In genomic region chr9:94859891-94860290, GRCh38 we compare ENCODE assay signal across 20 cellular contexts.
DNase-seq lines count a peak whose midpoint lies in the region; ATAC-seq, FAIRE-seq and TF ChIP-seq lines count a peak whose summit lies in the region.
"Had no signal": no experiment of that assay in that cellular context is flagged by ENCODE, and none has a peak within 500 bp of the region (broad histone marks: within the 10 kb centered on the region; RNA-seq: fewer than 3 reads in every experiment).

No MANE protein-coding gene starts in this region.

- CTCF ChIA-PET in A549 (lab: Yijun Ruan, JAX) (interaction anchor here (1.5 kb wide), 1 partner anchor 75 kb away, joined by 3 read pairs; no protein-coding TSS in a partner anchor), Panc1 (lab: Charles Lee) (no interaction called here)

- H3K9me3 ChIP-seq in A549 = 0 out of 3 replicates have a peak, but pooled peaks cover 8% of the 10 kb centered on the region
- H3K9me3 ChIP-seq in BLaER1 = peaks cover 10% of the 10 kb centered on the region
- H3K9me3 ChIP-seq in Panc1 (ENCODE audit: control insufficient read depth, insufficient read depth, low read depth, low read length) = no peaks in the 10 kb centered on the region
- H3K9me3 ChIP-seq: prostate gland, SK-N-SH had no signal

- H3K4me3 Mint-ChIP-seq in memory B cell = peak overlapping the region; percentile 1
- H3K4me3 Mint-ChIP-seq: endodermal cell, nephron progenitor cell had no signal

- H3K4me1 ChIP-seq in A549 = peaks cover 34% of the 10 kb centered on the region
- H3K4me1 ChIP-seq in BLaER1 = peaks cover 71% of the 10 kb centered on the region
- peaks cover 5% of the 10 kb centered on the region for H3K4me1 ChIP-seq in Panc1 (ENCODE audit: control insufficient read depth, insufficient read depth, low read length)
- H3K4me1 ChIP-seq: prostate gland had no signal

- H3K27me3 ChIP-seq in BLaER1 (no peaks in the 10 kb centered on the region), Panc1 (ENCODE audit: control insufficient read depth, insufficient read depth, low read length) (no peaks in the 10 kb centered on the region), H7 (ENCODE audit: control insufficient read depth, insufficient read depth, low read length) (no peaks in the 10 kb centered on the region)

- no TSS peak for BruUV-seq in Panc1 (replicated peaks; lab: Mats Ljungman, UMichigan)

- no peak overlapping the region for H3K4me3 ChIP-seq in A549
- H3K4me3 ChIP-seq in BLaER1 = no peak overlapping the region
- H3K4me3 ChIP-seq in Panc1 (ENCODE audit: low read depth in 2 of 2, low read length in 2 of 2) = no peak overlapping the region
- H3K4me3 ChIP-seq in H7 (ENCODE audit: insufficient read depth, low read depth, low read length) = no peak overlapping the region
- H3K4me3 ChIP-seq: prostate gland had no signal

- H3K36me3 ChIP-seq in BLaER1 (no peaks in the 10 kb centered on the region; the same call in 1 of the 2 replicates), Panc1 (ENCODE audit: control insufficient read depth, insufficient read depth, low read length) (no peaks in the 10 kb centered on the region), H7 (replicated peaks; ENCODE audit: control insufficient read depth, insufficient read depth, low read length) (no peaks in the 10 kb centered on the region)
- H3K36me3 ChIP-seq: prostate gland had no signal

- H4K20me1 ChIP-seq in BLaER1 = no peaks in the 10 kb centered on the region; the same call in 1 of the 2 replicates

- no peak for TF ChIP-seq POLR2A in A549 (IDR thresholded peaks at IDR 0.05; ENCODE audit: low read length)

- TF ChIP-seq CTCF in A549 (IDR thresholded peaks at IDR 0.05) (no peak), Panc1 (IDR thresholded peaks at IDR 0.05) (no peak)

- no peak for ATAC-seq in A549
- no peak for ATAC-seq in Panc1
- ATAC-seq in memory B cell (ENCODE audit: low read depth) = no peak

- H3K9ac ChIP-seq in BLaER1 = peak overlapping the region; percentile 68; the same call in 1 of the 2 replicates
- H3K9ac ChIP-seq: SK-N-SH had no signal

- intact Hi-C loops in Panc1 (cut with micrococcal nuclease; ENCODE audit: unreplicated experiment) = no loop called here

- no peaks in the 10 kb centered on the region for H3K27me3 Mint-ChIP-seq in memory B cell

- peaks cover 3% of the 10 kb centered on the region for H3K9me3 Mint-ChIP-seq in memory B cell
- H3K9me3 Mint-ChIP-seq: endodermal cell had no signal

- H3K27ac ChIP-seq in A549 (peak overlapping the region; percentile 75 to 84; a peak in 5 of 6 replicates), BLaER1 (peak overlapping the region; percentile 94), Panc1 (ENCODE audit: low read length) (peak overlapping the region; percentile 48; the same call in 1 of the 2 replicates)
- H3K27ac ChIP-seq: prostate gland had no signal

- FAIRE-seq in A549 (lab: Jason Lieb, UNC) = no peak
- FAIRE-seq: TTC549 had no signal

- no peak for TF ChIP-seq EP300 in A549 (IDR thresholded peaks at IDR 0.05)

- H3K4me1 Mint-ChIP-seq in memory B cell = peaks cover 36% of the 10 kb centered on the region
- H3K4me1 Mint-ChIP-seq: endodermal cell had no signal

- 89% methylated on average over 6 of the region's 6 CpGs for WGBS in A549 (ENCODE audit: missing lambda C conversion rate)

- TF ChIP-seq RAD21 in A549 (conservative IDR thresholded peaks at IDR 0.05 in 1 of 2, IDR thresholded peaks at IDR 0.05 in 1 of 2) = no peak

- peaks cover 14% of the 10 kb centered on the region for H3K36me3 Mint-ChIP-seq in memory B cell

- POLR2A ChIA-PET in A549 (lab: Yijun Ruan, JAX) = no interaction called here
- POLR2A ChIA-PET in Panc1 (lab: Charles Lee) = no interaction called here

- H3K27ac Mint-ChIP-seq in memory B cell = peak overlapping the region; percentile 93
- H3K27ac Mint-ChIP-seq: endodermal cell, nephron progenitor cell had no signal

- in situ Hi-C loops in Panc1 (cut with HindIII; ENCODE audit: low pct_unique_long_range_greater_than_20kb, low sequenced_read_pairs) = no loop called here

- DNase-seq in A549 (ENCODE audit: low read depth in 1 of 2, low spot score in 1 of 2) (no peak), Panc1 (ENCODE audit: low read depth, low spot score) (no peak), memory B cell (ENCODE audit: low spot score in 2 of 2) (no peak), H7 (no peak), cortex of kidney (lab: John Stamatoyannopoulos, UW) (no peak), NCI-H128 (lab: John Stamatoyannopoulos, UW; ENCODE audit: unreplicated experiment) (no peak)
- no peak for DNase-seq in stimulated activated CD4-positive, alpha-beta T cell treated with anti-CD3 and anti-CD28 coated beads, Interleukin-1b, Interleukin-23, amount 100 ng/mL, for 48 hours
- DNase-seq: activated CD4-positive, alpha-beta T cell treated with anti-CD3 and anti-CD28 coated beads, Interleukin-2, amount 50 U/mL, for 48 hours; activated effector memory CD4-positive, alpha-beta T cell treated with Interleukin-2 at 50 U/mL for 16 hours; aorta; endodermal cell; head of caudate nucleus; mammary epithelial cell; NCI-H146; nephron progenitor cell; SK-N-SH; stimulated activated CD8-positive, alpha-beta memory T cell treated with anti-CD3 and anti-CD28 coated beads, Interleukin-4, amount 100 ng/mL, for 48 hours had no signal

- H3K4me2 ChIP-seq in A549 = no peak overlapping the region
- H3K4me2 ChIP-seq in BLaER1 = peak overlapping the region; percentile 95
- H3K4me2 ChIP-seq: SK-N-SH had no signal

TF ChIP-seq in A549, 52 proteins besides CTCF, POLR2A, EP300 and RAD21:
- TF ChIP-seq FOXS1 (CRISPR knock-in tag; IDR thresholded peaks at IDR 0.05) (no peak), ZSCAN20 (CRISPR knock-in tag; IDR thresholded peaks at IDR 0.05) (no peak), NFE2L2 (conservative IDR thresholded peaks at IDR 0.05; ENCODE audit: low read length) (no peak), ZNF302 (CRISPR knock-in tag; IDR thresholded peaks at IDR 0.05) (no peak)
